In the genomic region with DNA sequence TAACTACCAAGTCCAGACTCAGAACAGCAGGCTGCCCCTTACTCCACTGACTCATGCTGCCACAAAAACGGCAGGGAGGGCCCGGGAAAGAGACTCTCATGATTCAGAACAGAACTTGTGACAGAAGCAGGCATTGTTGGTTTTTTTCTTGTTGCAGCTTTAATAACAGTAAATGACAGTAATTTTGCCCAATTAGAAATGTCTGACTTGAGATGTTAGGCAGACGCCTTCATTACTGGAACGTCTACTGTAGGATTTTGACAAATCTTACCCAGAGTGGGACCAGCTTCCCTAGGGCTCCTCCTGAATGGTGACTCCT, we compare ENCODE assay signal across 9 cellular contexts.
DNase-seq lines count a peak whose midpoint lies in the region; ATAC-seq, FAIRE-seq and TF ChIP-seq lines count a peak whose summit lies in the region.
"Had no signal": no experiment of that assay in that cellular context is flagged by ENCODE, and none has a peak within 500 bp of the region (broad histone marks: within the 10 kb centered on the region; RNA-seq: fewer than 3 reads in every experiment).

No MANE protein-coding gene starts in this region.

- no peak for FAIRE-seq in kidney (lab: Jason Lieb, UNC)

- no peaks in the 10 kb centered on the region for H3K4me1 Mint-ChIP-seq in activated CD4-positive, alpha-beta memory T cell treated with anti-CD3 and anti-CD28 coated beads for 36 hours (ENCODE audit: low read depth)
- H3K4me1 Mint-ChIP-seq in activated CD4-positive, alpha-beta memory T cell treated with anti-CD3 and anti-CD28 coated beads, Interleukin-2, amount 10 ng/mL, durations not matched to agents 7 days and 5 days, result no peaks in the 10 kb centered on the region
- H3K4me1 Mint-ChIP-seq in MCF 10A (ENCODE audit: insufficient read depth, unreplicated experiment), result peaks cover 26% of the 10 kb centered on the region

- no peak overlapping the region for H3K27ac Mint-ChIP-seq in activated CD4-positive, alpha-beta memory T cell treated with anti-CD3 and anti-CD28 coated beads for 36 hours
- H3K27ac Mint-ChIP-seq in activated CD4-positive, alpha-beta memory T cell treated with anti-CD3 and anti-CD28 coated beads, Interleukin-2, amount 10 ng/mL, durations not matched to agents 7 days and 5 days, result no peak overlapping the region
- peak overlapping the region; percentile 91 for H3K27ac Mint-ChIP-seq in MCF 10A (ENCODE audit: low read depth, unreplicated experiment)

- no peak overlapping the region for H3K4me3 Mint-ChIP-seq in activated CD4-positive, alpha-beta memory T cell treated with anti-CD3 and anti-CD28 coated beads for 36 hours
- no peak overlapping the region for H3K4me3 Mint-ChIP-seq in activated CD4-positive, alpha-beta memory T cell treated with anti-CD3 and anti-CD28 coated beads, Interleukin-2, amount 10 ng/mL, durations not matched to agents 7 days and 5 days
- H3K4me3 Mint-ChIP-seq in MCF 10A (ENCODE audit: unreplicated experiment), result no peak overlapping the region

- no peaks in the 10 kb centered on the region for H3K9me3 Mint-ChIP-seq in activated CD4-positive, alpha-beta memory T cell treated with anti-CD3 and anti-CD28 coated beads for 36 hours
- H3K9me3 Mint-ChIP-seq in activated CD4-positive, alpha-beta memory T cell treated with anti-CD3 and anti-CD28 coated beads, Interleukin-2, amount 10 ng/mL, durations not matched to agents 7 days and 5 days, result peaks cover under 1% of the 10 kb centered on the region
- no peaks in the 10 kb centered on the region for H3K9me3 Mint-ChIP-seq in MCF 10A (ENCODE audit: unreplicated experiment)

- 19 to 21% methylated on average over 4 of the region's 4 CpGs for WGBS in lower leg skin, 2 donors

- H3K36me3 ChIP-seq in kidney (ENCODE audit: control insufficient read depth in 1 of 2, insufficient read depth in 2 of 2, low read length in 2 of 2), result no peaks in the 10 kb centered on the region

- no peaks in the 10 kb centered on the region for H3K4me1 ChIP-seq in kidney (ENCODE audit: control insufficient read depth in 1 of 2, insufficient read depth in 1 of 2, low read depth in 1 of 2, low read length in 2 of 2)

- peak; percentile 16 for DNase-seq in activated CD4-positive, alpha-beta memory T cell treated with anti-CD3 and anti-CD28 coated beads for 36 hours
- no peak for DNase-seq in activated CD4-positive, alpha-beta memory T cell treated with anti-CD3 and anti-CD28 coated beads, Interleukin-2, amount 10 ng/mL, durations not matched to agents 7 days and 5 days
- DNase-seq in MCF 10A (ENCODE audit: unreplicated experiment) (peak; percentile 89), lower leg skin (ENCODE audit: low spot score in 2 of 2) (peak; percentile 54 to 85), G401 (ENCODE audit: low spot score) (no peak), NCI-H345 (lab: John Stamatoyannopoulos, UW) (no peak), kidney (no peak)
- DNase-seq: SHP77 had no signal

- TF ChIP-seq POLR2A in lower leg skin (IDR thresholded peaks at IDR 0.05), result no peak

- intact Hi-C loops in activated CD4-positive, alpha-beta memory T cell treated with anti-CD3 and anti-CD28 coated beads for 36 hours (cut with micrococcal nuclease), result no loop called here
- intact Hi-C loops in MCF 10A (cut with micrococcal nuclease) (no loop called here), lower leg skin (cut with DNase I; ENCODE audit: low total_unique reads) (no loop called here), kidney (cut with DNase I) (no loop called here)

- no peak overlapping the region for H3K9ac ChIP-seq in kidney (ENCODE audit: low read length in 2 of 2)

- TF ChIP-seq CTCF in MCF 10A (IDR thresholded peaks at IDR 0.05; ENCODE audit: unreplicated experiment) (no peak), lower leg skin (IDR thresholded peaks at IDR 0.05) (no peak), kidney (IDR thresholded peaks at IDR 0.05; ENCODE audit: borderline replicate concordance, extremely low read depth, insufficient read depth) (no peak)

- POLR2A ChIA-PET in activated CD4-positive, alpha-beta memory T cell treated with anti-CD3 and anti-CD28 coated beads for 36 hours (lab: Charles Lee), result no interaction called here
- POLR2A ChIA-PET in activated CD4-positive, alpha-beta memory T cell treated with anti-CD3 and anti-CD28 coated beads, Interleukin-2, amount 10 ng/mL, durations not matched to agents 7 days and 5 days (lab: Charles Lee), result no interaction called here
- POLR2A ChIA-PET in MCF 10A (lab: Yijun Ruan, JAX), result interaction anchor here (0.5 to 2.1 kb wide), 8 partner anchors 8 to 272 kb away, joined by 3 to 9 read pairs (median 4); no protein-coding TSS in a partner anchor

- ATAC-seq in HG03469 (IDR thresholded peaks at IDR 0.05; ENCODE audit: unreplicated experiment), result no peak

- no peaks in the 10 kb centered on the region for H3K9me3 ChIP-seq in kidney (ENCODE audit: control insufficient read depth in 1 of 2, low read length in 2 of 2)

- CTCF ChIA-PET in activated CD4-positive, alpha-beta memory T cell treated with anti-CD3 and anti-CD28 coated beads for 36 hours (lab: Charles Lee), result no interaction called here
- CTCF ChIA-PET in activated CD4-positive, alpha-beta memory T cell treated with anti-CD3 and anti-CD28 coated beads, Interleukin-2, amount 10 ng/mL, durations not matched to agents 7 days and 5 days (lab: Charles Lee), result no interaction called here
- CTCF ChIA-PET in MCF 10A (lab: Yijun Ruan, JAX), result interaction anchor here (0.5 to 1.7 kb wide), 3 partner anchors 9 to 1449 kb away, joined by 3 to 5 read pairs (median 4); no protein-coding TSS in a partner anchor

- H3K4me3 ChIP-seq in lower leg skin (ENCODE audit: low read depth, poor library complexity, severe bottlenecking) (no peak overlapping the region), kidney (ENCODE audit: low read length in 2 of 2) (no peak overlapping the region)

- H3K27me3 Mint-ChIP-seq in activated CD4-positive, alpha-beta memory T cell treated with anti-CD3 and anti-CD28 coated beads for 36 hours, result no peaks in the 10 kb centered on the region
- no peaks in the 10 kb centered on the region for H3K27me3 Mint-ChIP-seq in activated CD4-positive, alpha-beta memory T cell treated with anti-CD3 and anti-CD28 coated beads, Interleukin-2, amount 10 ng/mL, durations not matched to agents 7 days and 5 days
- H3K27me3 Mint-ChIP-seq in MCF 10A (ENCODE audit: insufficient read depth, unreplicated experiment), result no peaks in the 10 kb centered on the region

- in situ Hi-C loops in G401 (cut with HindIII; ENCODE audit: low sequenced_read_pairs), result no loop called here

- BruUV-seq in MCF 10A (replicated peaks; lab: Mats Ljungman, UMichigan), result no TSS peak

- H3K27ac ChIP-seq in kidney (ENCODE audit: low read depth in 2 of 2, low read length in 2 of 2), result no peak overlapping the region

- H3K36me3 Mint-ChIP-seq in activated CD4-positive, alpha-beta memory T cell treated with anti-CD3 and anti-CD28 coated beads for 36 hours, result no peaks in the 10 kb centered on the region
- H3K36me3 Mint-ChIP-seq in activated CD4-positive, alpha-beta memory T cell treated with anti-CD3 and anti-CD28 coated beads, Interleukin-2, amount 10 ng/mL, durations not matched to agents 7 days and 5 days (ENCODE audit: low read depth), result no peaks in the 10 kb centered on the region
- no peaks in the 10 kb centered on the region for H3K36me3 Mint-ChIP-seq in MCF 10A (ENCODE audit: insufficient read depth, unreplicated experiment)

Comparison
In these comparisons a context has a peak if more than half of its experiments do, and no peak if none do; other contexts are left out.
1. DNase-seq: peak in activated CD4-positive, alpha-beta memory T cell treated with anti-CD3 and anti-CD28 coated beads for 36 hours (single experiment), MCF 10A (single experiment) and lower leg skin (2 of 2); none in activated CD4-positive, alpha-beta memory T cell treated with anti-CD3 and anti-CD28 coated beads, Interleukin-2, amount 10 ng/mL, durations not matched to agents 7 days and 5 days (single experiment), G401 (single experiment), NCI-H345 (single experiment) and kidney (single experiment).